Comparison of ENCODE assay signal across 27 cellular contexts in the genomic region with DNA sequence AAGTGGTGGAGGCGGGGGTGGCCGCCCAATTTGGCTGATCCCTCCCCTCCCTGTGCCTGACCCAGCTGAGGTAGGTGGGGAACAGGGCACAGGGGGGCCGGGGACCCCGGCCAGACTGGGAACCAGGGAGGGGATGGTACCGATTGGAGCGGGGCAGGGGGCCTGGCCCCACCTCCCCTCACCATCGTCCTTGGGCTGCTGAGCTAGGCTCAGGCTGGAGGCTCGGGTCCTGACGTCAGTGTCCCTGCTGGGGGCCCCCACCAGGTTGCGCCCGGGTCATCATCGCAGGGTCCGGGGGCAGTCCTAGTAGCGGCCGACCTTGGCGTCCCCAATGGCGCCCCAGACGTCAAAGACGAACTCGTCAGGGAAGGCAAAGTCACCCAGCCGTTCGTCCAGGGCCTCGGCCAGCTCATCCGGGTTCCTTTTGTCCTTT. TPM values are rescaled to one million over a fixed set of nuclear protein-coding genes. Genes with fewer than 3 reads are reported as not detected.
DNase-seq lines count a peak whose midpoint lies in the region; ATAC-seq, FAIRE-seq and TF ChIP-seq lines count a peak whose summit lies in the region.
"Had no signal": no experiment of that assay in that cellular context is flagged by ENCODE, and none has a peak within 500 bp of the region (broad histone marks: within the 10 kb centered on the region; RNA-seq: fewer than 3 reads in every experiment).

No MANE protein-coding gene starts in this region.

- H3K9me3 Mint-ChIP-seq in activated naive CD4-positive, alpha-beta T cell treated with anti-CD3 and anti-CD28 coated beads, Interleukin-2, amount 10 ng/mL, durations not matched to agents 7 days and 5 days: no peaks in the 10 kb centered on the region
- H3K9me3 Mint-ChIP-seq: activated CD8-positive, alpha-beta T cell treated with anti-CD3 and anti-CD28 coated beads for 36 hours; activated naive CD8-positive, alpha-beta T cell treated with anti-CD3 and anti-CD28 coated beads, Interleukin-2, amount 10 ng/mL, durations not matched to agents 7 days and 5 days; stimulated activated memory B cell treated with anti-CD40 and anti-IgM and Interleukin-4, amounts not matched to agents 10 μg/mL and 1 μg/mL and 100 μg/mL, for 72 hours had no signal

- intact Hi-C loops in HepG2 (cut with micrococcal nuclease; ENCODE audit: unreplicated experiment): no loop called here
- intact Hi-C loops in right lobe of liver (cut with DNase I): no loop called here

- TF ChIP-seq CTCF in HepG2 (CRISPR knock-in tag; IDR thresholded peaks at IDR 0.05) (no peak), right lobe of liver (IDR thresholded peaks at IDR 0.05) (no peak), gastroesophageal sphincter (IDR thresholded peaks at IDR 0.05) (no peak), upper lobe of left lung (IDR thresholded peaks at IDR 0.05) (no peak)

- TSS peak; percentile 73 for BruUV-seq in HepG2 (replicated peaks; lab: Mats Ljungman, UMichigan)

- WGBS in HepG2 (ENCODE audit: low lambda C conversion rate): 97% methylated on average over 16 of the region's 24 CpGs
- no CpG with 5 or more reads among the region's 24 CpGs for WGBS in right lobe of liver (ENCODE audit: insufficient coverage, low coverage, low lambda C conversion rate, missing lambda C conversion rate)
- WGBS in gastroesophageal sphincter (ENCODE audit: low coverage in 1 of 2), 2 donors: no CpG with 5 or more reads among the region's 24 CpGs
- WGBS in upper lobe of left lung, 2 donors: 68 to 84% methylated on average over 4 to 21 of the region's 24 CpGs

- H3K4me2 ChIP-seq in HepG2 (ENCODE audit: low read depth, low read length) (no peak overlapping the region), Karpas-422 (ENCODE audit: low read depth, low read length, poor library complexity, severe bottlenecking) (no peak overlapping the region)

- H3K4me3 ChIP-seq in HepG2 (replicated peaks in 1 of 3; ENCODE audit: insufficient read depth in 1 of 3, low read depth in 2 of 3, low read length in 3 of 3): no peak overlapping the region
- no peak overlapping the region for H3K4me3 ChIP-seq in right lobe of liver
- no peak overlapping the region for H3K4me3 ChIP-seq in gastroesophageal sphincter
- H3K4me3 ChIP-seq in upper lobe of left lung: no peak overlapping the region
- no peak overlapping the region for H3K4me3 ChIP-seq in Karpas-422 (ENCODE audit: low read length)
- H3K4me3 ChIP-seq: heart left ventricle, suprapubic skin, vagina had no signal

- ATAC-seq in HepG2 (no peak), right lobe of liver (no peak), gastroesophageal sphincter (no peak), upper lobe of left lung (ENCODE audit: low FRiP score in 2 of 2) (no peak)
- ATAC-seq: activated CD8-positive, alpha-beta T cell treated with anti-CD3 and anti-CD28 coated beads for 36 hours; heart left ventricle; stimulated activated memory B cell treated with anti-CD40 and anti-IgM and Interleukin-4, amounts not matched to agents 10 μg/mL and 1 μg/mL and 100 μg/mL, for 72 hours had no signal

- TF ChIP-seq EP300 in HepG2 (IDR thresholded peaks at IDR 0.05; ENCODE audit: low read depth in 2 of 2, low read length in 2 of 2) (no peak), HepG2 (CRISPR knock-in tag; IDR thresholded peaks at IDR 0.05; ENCODE audit: borderline replicate concordance) (no peak), gastroesophageal sphincter (IDR thresholded peaks at IDR 0.05) (no peak), upper lobe of left lung (IDR thresholded peaks at IDR 0.05) (no peak)

- H3K9ac ChIP-seq in HepG2 (ENCODE audit: insufficient read depth, low read depth, low read length) (no peak overlapping the region), Karpas-422 (ENCODE audit: low read length) (no peak overlapping the region)

- H3K36me3 ChIP-seq in HepG2 (replicated peaks in 1 of 2; ENCODE audit: control insufficient read depth in 1 of 2, insufficient read depth in 2 of 2, low read length in 2 of 2) (peaks cover 4 to 17% of the 10 kb centered on the region in 2 experiments; a peak in 3 of 5 replicates), right lobe of liver (peaks cover 0 to 5% (median under 1%) of the 10 kb centered on the region in 4 donors), gastroesophageal sphincter (peaks cover 0 to 57% of the 10 kb centered on the region in 2 donors), upper lobe of left lung (peaks cover 0 to 54% (median 46%) of the 10 kb centered on the region in 4 donors), Karpas-422 (ENCODE audit: insufficient read depth, low read length) (no peaks in the 10 kb centered on the region)
- H3K36me3 ChIP-seq: BE2C had no signal

- no peaks in the 10 kb centered on the region for H3K9me2 ChIP-seq in Karpas-422 (replicated peaks; ENCODE audit: insufficient read depth, low read length)

- no peak for TF ChIP-seq RAD21 in HepG2 (CRISPR knock-in tag; IDR thresholded peaks at IDR 0.05)

- TF ChIP-seq POLR2A in HepG2 (IDR thresholded peaks at IDR 0.05; ENCODE audit: insufficient read depth in 1 of 2, low read depth in 2 of 2, low read length in 2 of 2) (no peak), right lobe of liver (IDR thresholded peaks at IDR 0.05) (no peak), gastroesophageal sphincter (IDR thresholded peaks at IDR 0.05) (no peak), upper lobe of left lung (IDR thresholded peaks at IDR 0.05) (no peak)

- H3K4me1 ChIP-seq in HepG2 (ENCODE audit: insufficient read depth, low read length) (peaks cover 13% of the 10 kb centered on the region), right lobe of liver (peaks cover 0 to 11% (median 0%) of the 10 kb centered on the region in 4 donors), gastroesophageal sphincter (peaks cover 0 to 63% (median 19%) of the 10 kb centered on the region in 3 donors), upper lobe of left lung (peaks cover 28 to 59% (median 39%) of the 10 kb centered on the region in 4 donors), Karpas-422 (ENCODE audit: low read length) (peaks cover 22% of the 10 kb centered on the region)

- no peaks in the 10 kb centered on the region for H4K20me1 ChIP-seq in HepG2 (ENCODE audit: insufficient read depth, low read length)
- H4K20me1 ChIP-seq in Karpas-422 (ENCODE audit: insufficient read depth, low read depth, low read length): 0 out of 2 replicates have a peak, but pooled peaks cover 5% of the 10 kb centered on the region

- no peaks in the 10 kb centered on the region for H3K9me3 ChIP-seq in HepG2 (ENCODE audit: low read length)
- no peaks in the 10 kb centered on the region for H3K9me3 ChIP-seq in right lobe of liver
- no peaks in the 10 kb centered on the region for H3K9me3 ChIP-seq in gastroesophageal sphincter
- no peaks in the 10 kb centered on the region for H3K9me3 ChIP-seq in upper lobe of left lung
- no peaks in the 10 kb centered on the region for H3K9me3 ChIP-seq in Karpas-422 (ENCODE audit: low read length)
- H3K9me3 ChIP-seq: BE2C, heart left ventricle, suprapubic skin, vagina had no signal

- peaks cover 33% of the 10 kb centered on the region for H3K27me3 Mint-ChIP-seq in activated naive CD4-positive, alpha-beta T cell treated with anti-CD3 and anti-CD28 coated beads, Interleukin-2, amount 10 ng/mL, durations not matched to agents 7 days and 5 days

- peaks cover 33% of the 10 kb centered on the region for H3K4me1 Mint-ChIP-seq in activated naive CD4-positive, alpha-beta T cell treated with anti-CD3 and anti-CD28 coated beads, Interleukin-2, amount 10 ng/mL, durations not matched to agents 7 days and 5 days

- DNase-seq in HepG2 (ENCODE audit: low spot score) (no peak), right lobe of liver (no peak), upper lobe of left lung (no peak), Karpas-422 (no peak)
- DNase-seq in activated naive CD4-positive, alpha-beta T cell treated with anti-CD3 and anti-CD28 coated beads, Interleukin-2, amount 10 ng/mL, durations not matched to agents 7 days and 5 days: no peak
- DNase-seq: activated CD4-positive, alpha-beta T cell treated with anti-CD3 and anti-CD28 coated beads for 1 hour; activated CD8-positive, alpha-beta T cell treated with anti-CD3 and anti-CD28 coated beads for 36 hours; activated naive CD8-positive, alpha-beta T cell treated with anti-CD3 and anti-CD28 coated beads, Interleukin-2, amount 10 ng/mL, durations not matched to agents 7 days and 5 days; central memory CD4-positive, alpha-beta T cell; dermis blood vessel endothelial cell; GOT3; left cardiac atrium; mesendoderm; NCI-H1417 treated with DMSO at 0.1 percent for 48 hours; NCI-H446; OCI-M1; stimulated activated CD4-positive, alpha-beta T cell treated with anti-CD3 and anti-CD28 coated beads, Interleukin-4, amount 100 ng/mL, for 1 hour; T-helper 1 cell had no signal

- FAIRE-seq in HepG2 (lab: Jason Lieb, UNC): no peak
- FAIRE-seq: astrocyte, TTC549 had no signal

- CTCF ChIA-PET in HepG2 (lab: Yijun Ruan, JAX; ENCODE audit: low intra/inter-chr PET ratio, low total read pairs): no interaction called here
- CTCF ChIA-PET in activated naive CD4-positive, alpha-beta T cell treated with anti-CD3 and anti-CD28 coated beads, Interleukin-2, amount 10 ng/mL, durations not matched to agents 7 days and 5 days (lab: Charles Lee): interaction anchor here (0.8 to 4.4 kb wide), 7 partner anchors 11 to 342 kb away, joined by 3 to 31 read pairs (median 7); partner anchors contain the start of genes ASF1B, GIPC1 and PKN1

- H3K79me2 ChIP-seq in HepG2 (ENCODE audit: insufficient read depth, low read length) (no peaks in the 10 kb centered on the region), Karpas-422 (ENCODE audit: low read length) (no peaks in the 10 kb centered on the region)

- no peaks in the 10 kb centered on the region for H3K27me3 ChIP-seq in HepG2 (ENCODE audit: control insufficient read depth in 1 of 2, insufficient read depth in 2 of 2, low read length in 2 of 2)
- H3K27me3 ChIP-seq in right lobe of liver: no peaks in the 10 kb centered on the region
- H3K27me3 ChIP-seq in gastroesophageal sphincter: peaks cover 25% of the 10 kb centered on the region
- peaks cover 0 to 19% (median 3%) of the 10 kb centered on the region in 4 donors for H3K27me3 ChIP-seq in upper lobe of left lung
- H3K27me3 ChIP-seq in Karpas-422 (ENCODE audit: low read length): no peaks in the 10 kb centered on the region
- H3K27me3 ChIP-seq: BE2C, vagina had no signal

- no peak overlapping the region for H3K4me3 Mint-ChIP-seq in activated naive CD4-positive, alpha-beta T cell treated with anti-CD3 and anti-CD28 coated beads, Interleukin-2, amount 10 ng/mL, durations not matched to agents 7 days and 5 days
- H3K4me3 Mint-ChIP-seq: activated CD8-positive, alpha-beta T cell treated with anti-CD3 and anti-CD28 coated beads for 36 hours; activated naive CD8-positive, alpha-beta T cell treated with anti-CD3 and anti-CD28 coated beads, Interleukin-2, amount 10 ng/mL, durations not matched to agents 7 days and 5 days; stimulated activated memory B cell treated with anti-CD40 and anti-IgM and Interleukin-4, amounts not matched to agents 10 μg/mL and 1 μg/mL and 100 μg/mL, for 72 hours had no signal

- H2AFZ ChIP-seq in HepG2 (ENCODE audit: low read length): no peak overlapping the region
- no peak overlapping the region for H2AFZ ChIP-seq in Karpas-422 (ENCODE audit: low read length)

- in situ Hi-C loops in HepG2 (cut with HindIII; ENCODE audit: extremely low pct_ligation_motif_present, low pct_unique_long_range_greater_than_20kb): no loop called here

- H3K27ac ChIP-seq in HepG2 (ENCODE audit: extremely low read length, insufficient read depth, low read length): no peak overlapping the region
- no peak overlapping the region for H3K27ac ChIP-seq in right lobe of liver
- H3K27ac ChIP-seq in gastroesophageal sphincter: peak overlapping the region in 3 of 4 donors; percentile 37 to 65 (median 55)
- H3K27ac ChIP-seq in upper lobe of left lung: peak overlapping the region in 3 of 4 donors; percentile 53 to 72 (median 55)
- H3K27ac ChIP-seq in Karpas-422 (ENCODE audit: low read length): no peak overlapping the region
- H3K27ac ChIP-seq: suprapubic skin, vagina had no signal

- peaks cover 14% of the 10 kb centered on the region for H3K36me3 Mint-ChIP-seq in activated naive CD4-positive, alpha-beta T cell treated with anti-CD3 and anti-CD28 coated beads, Interleukin-2, amount 10 ng/mL, durations not matched to agents 7 days and 5 days
- H3K36me3 Mint-ChIP-seq: activated naive CD8-positive, alpha-beta T cell treated with anti-CD3 and anti-CD28 coated beads, Interleukin-2, amount 10 ng/mL, durations not matched to agents 7 days and 5 days had no signal

- H3K27ac Mint-ChIP-seq in activated naive CD4-positive, alpha-beta T cell treated with anti-CD3 and anti-CD28 coated beads, Interleukin-2, amount 10 ng/mL, durations not matched to agents 7 days and 5 days: no peak overlapping the region
- H3K27ac Mint-ChIP-seq: activated CD8-positive, alpha-beta T cell treated with anti-CD3 and anti-CD28 coated beads for 36 hours; activated naive CD8-positive, alpha-beta T cell treated with anti-CD3 and anti-CD28 coated beads, Interleukin-2, amount 10 ng/mL, durations not matched to agents 7 days and 5 days; stimulated activated memory B cell treated with anti-CD40 and anti-IgM and Interleukin-4, amounts not matched to agents 10 μg/mL and 1 μg/mL and 100 μg/mL, for 72 hours had no signal

- POLR2A ChIA-PET in HepG2 (lab: Yijun Ruan, JAX): no interaction called here

RNA-seq across cellular contexts. Expression of gene PTGER1, which starts 3.0 kb away (rescaled TPM):
- total RNA-seq in HepG2 (2016; rRNA removed; fragmentation: Illumina TruSeq; extraction: Trizol) (not detected in 2 replicates), right lobe of liver (under 1 TPM in 4 of 6 experiments, not detected in 2; 0.16 to 0.32 (median 0.29) TPM), gastroesophageal sphincter (1 to 10 TPM in 2 of 4 donors, under 1 TPM in 2; 0.23 to 4.6 (median 1.3) TPM), upper lobe of left lung (1 to 10 TPM in 2 of 6 donors, under 1 TPM in 1, not detected in 3; 0.59 to 3.9 (median 1.7) TPM)
- 0.18 TPM in 1 of 2 replicates, not detected in the other for total RNA-seq in HepG2 (2016; cell fraction: cytosol; rRNA removed; fragmentation: Illumina TruSeq; extraction: Trizol; ENCODE audit: low read depth)
- not detected in 2 replicates for total RNA-seq in HepG2 (2016; cell fraction: insoluble cytoplasmic fraction; rRNA removed; fragmentation: Illumina TruSeq; extraction: Trizol)
- total RNA-seq in HepG2 (2016; cell fraction: membrane; rRNA removed; fragmentation: Illumina TruSeq; extraction: Trizol): 0.14 and 0.15 TPM in 2 replicates
- total RNA-seq in HepG2 (2016; cell fraction: nucleus; rRNA removed; fragmentation: Illumina TruSeq; extraction: Trizol): not detected in 2 replicates
- 0.13 and 0.24 TPM in 2 replicates for polyA plus RNA-seq in HepG2 (2011; rRNA removed)
- polyA plus RNA-seq in HepG2 (2011; cell fraction: cytosol; rRNA removed): 0.14 and 0.27 TPM in 2 replicates
- polyA plus RNA-seq in HepG2 (2011; cell fraction: nucleus; rRNA removed): 0.14 and 0.21 TPM in 2 replicates
- not detected in 2 replicates for polyA plus RNA-seq in HepG2 (2012)
- 0.09 TPM in 1 of 2 replicates, not detected in the other for polyA plus RNA-seq in HepG2 (2016; cell fraction: cytosol; fragmentation: Illumina TruSeq; extraction: Trizol; ENCODE audit: low read depth)
- polyA plus RNA-seq in HepG2 (2016; cell fraction: insoluble cytoplasmic fraction; fragmentation: Illumina TruSeq; extraction: Trizol; ENCODE audit: low read depth): not detected in 2 replicates
- polyA plus RNA-seq in HepG2 (2016; cell fraction: membrane; fragmentation: Illumina TruSeq; extraction: Trizol; ENCODE audit: low read depth): not detected in 2 replicates
- 0.44 TPM in 1 of 2 replicates, not detected in the other for polyA plus RNA-seq in HepG2 (2016; cell fraction: nucleus; fragmentation: Illumina TruSeq; extraction: Trizol; ENCODE audit: insufficient read depth, low read depth)
- polyA minus RNA-seq in HepG2 (2011; rRNA and poly(A)+ RNA removed; ENCODE audit: low replicate concordance): 0.24 TPM in 1 of 2 replicates, not detected in the other
- not detected in 2 replicates for polyA minus RNA-seq in HepG2 (2011; cell fraction: cytosol; rRNA and poly(A)+ RNA removed)
- polyA minus RNA-seq in HepG2 (2011; cell fraction: nucleus; rRNA and poly(A)+ RNA removed): not detected in 2 replicates
- not detected in 2 replicates for total RNA-seq in Karpas-422 (2014; rRNA removed; shearing (Covaris generic); ENCODE audit: low replicate concordance)
- total RNA-seq: omental fat pad, vagina had no signal

RNA-seq across cellular contexts. Expression of gene GIPC1, which starts 17.8 kb away (rescaled TPM):
- 44.3 and 48.1 TPM in 2 replicates for total RNA-seq in HepG2 (2016; rRNA removed; fragmentation: Illumina TruSeq; extraction: Trizol)
- total RNA-seq in HepG2 (2016; cell fraction: cytosol; rRNA removed; fragmentation: Illumina TruSeq; extraction: Trizol; ENCODE audit: low read depth): 24.7 and 30.5 TPM in 2 replicates
- total RNA-seq in HepG2 (2016; cell fraction: insoluble cytoplasmic fraction; rRNA removed; fragmentation: Illumina TruSeq; extraction: Trizol): 46.7 and 53.0 TPM in 2 replicates
- total RNA-seq in HepG2 (2016; cell fraction: membrane; rRNA removed; fragmentation: Illumina TruSeq; extraction: Trizol): 34.5 and 47.8 TPM in 2 replicates
- total RNA-seq in HepG2 (2016; cell fraction: nucleus; rRNA removed; fragmentation: Illumina TruSeq; extraction: Trizol): 19.0 and 25.5 TPM in 2 replicates
- polyA plus RNA-seq in HepG2 (2011; rRNA removed): 27.1 and 32.8 TPM in 2 replicates
- polyA plus RNA-seq in HepG2 (2011; cell fraction: cytosol; rRNA removed): 26.8 and 37.9 TPM in 2 replicates
- 27.4 and 33.0 TPM in 2 replicates for polyA plus RNA-seq in HepG2 (2011; cell fraction: nucleus; rRNA removed)
- polyA plus RNA-seq in HepG2 (2012): 13.4 and 20.7 TPM in 2 replicates
- polyA plus RNA-seq in HepG2 (2016; cell fraction: cytosol; fragmentation: Illumina TruSeq; extraction: Trizol; ENCODE audit: low read depth): 24.6 and 33.2 TPM in 2 replicates
- 49.5 and 56.2 TPM in 2 replicates for polyA plus RNA-seq in HepG2 (2016; cell fraction: insoluble cytoplasmic fraction; fragmentation: Illumina TruSeq; extraction: Trizol; ENCODE audit: low read depth)
- polyA plus RNA-seq in HepG2 (2016; cell fraction: membrane; fragmentation: Illumina TruSeq; extraction: Trizol; ENCODE audit: low read depth): 38.6 and 41.5 TPM in 2 replicates
- polyA plus RNA-seq in HepG2 (2016; cell fraction: nucleus; fragmentation: Illumina TruSeq; extraction: Trizol; ENCODE audit: insufficient read depth, low read depth): 48.3 and 51.4 TPM in 2 replicates
- 30.0 and 63.8 TPM in 2 replicates for polyA minus RNA-seq in HepG2 (2011; rRNA and poly(A)+ RNA removed; ENCODE audit: low replicate concordance)
- polyA minus RNA-seq in HepG2 (2011; cell fraction: cytosol; rRNA and poly(A)+ RNA removed): 17.9 and 20.6 TPM in 2 replicates
- polyA minus RNA-seq in HepG2 (2011; cell fraction: nucleus; rRNA and poly(A)+ RNA removed): 9.7 and 11.3 TPM in 2 replicates
- 10 to 100 TPM; 25.2 to 63.5 (median 29.8) TPM for total RNA-seq in right lobe of liver
- 100 to 1,000 TPM in 1 of 4 donors, 10 to 100 TPM in 3; 63.8 to 115 (median 78.3) TPM for total RNA-seq in gastroesophageal sphincter
- total RNA-seq in upper lobe of left lung: 100 to 1,000 TPM; 103 to 283 (median 152) TPM
- total RNA-seq in Karpas-422 (2014; rRNA removed; shearing (Covaris generic); ENCODE audit: low replicate concordance): 1.9 and 4.6 TPM in 2 replicates

RNA-seq across cellular contexts. Expression of gene DNAJB1, which starts 40.1 kb away (rescaled TPM):
- total RNA-seq in HepG2 (2016; rRNA removed; fragmentation: Illumina TruSeq; extraction: Trizol) (87.5 and 101 TPM in 2 replicates), right lobe of liver (10 to 100 TPM; 35.7 to 76.8 (median 52.1) TPM), gastroesophageal sphincter (10 to 100 TPM; 59.3 to 72.8 (median 68.2) TPM), upper lobe of left lung (100 to 1,000 TPM in 3 of 6 donors, 10 to 100 TPM in 3; 33.5 to 137 (median 101) TPM)
- total RNA-seq in HepG2 (2016; cell fraction: cytosol; rRNA removed; fragmentation: Illumina TruSeq; extraction: Trizol; ENCODE audit: low read depth): 43.8 and 48.3 TPM in 2 replicates
- 87.7 and 97.3 TPM in 2 replicates for total RNA-seq in HepG2 (2016; cell fraction: insoluble cytoplasmic fraction; rRNA removed; fragmentation: Illumina TruSeq; extraction: Trizol)
- 100 and 105 TPM in 2 replicates for total RNA-seq in HepG2 (2016; cell fraction: membrane; rRNA removed; fragmentation: Illumina TruSeq; extraction: Trizol)
- total RNA-seq in HepG2 (2016; cell fraction: nucleus; rRNA removed; fragmentation: Illumina TruSeq; extraction: Trizol): 40.6 and 45.4 TPM in 2 replicates
- 97.3 and 108 TPM in 2 replicates for polyA plus RNA-seq in HepG2 (2011; rRNA removed)
- polyA plus RNA-seq in HepG2 (2011; cell fraction: cytosol; rRNA removed): 90.1 and 116 TPM in 2 replicates
- 41.8 and 55.7 TPM in 2 replicates for polyA plus RNA-seq in HepG2 (2011; cell fraction: nucleus; rRNA removed)
- polyA plus RNA-seq in HepG2 (2012): 45.3 and 99.6 TPM in 2 replicates
- polyA plus RNA-seq in HepG2 (2016; cell fraction: cytosol; fragmentation: Illumina TruSeq; extraction: Trizol; ENCODE audit: low read depth): 43.8 and 48.0 TPM in 2 replicates
- 139 and 144 TPM in 2 replicates for polyA plus RNA-seq in HepG2 (2016; cell fraction: insoluble cytoplasmic fraction; fragmentation: Illumina TruSeq; extraction: Trizol; ENCODE audit: low read depth)
- polyA plus RNA-seq in HepG2 (2016; cell fraction: membrane; fragmentation: Illumina TruSeq; extraction: Trizol; ENCODE audit: low read depth): 72.7 and 75.0 TPM in 2 replicates
- polyA plus RNA-seq in HepG2 (2016; cell fraction: nucleus; fragmentation: Illumina TruSeq; extraction: Trizol; ENCODE audit: insufficient read depth, low read depth): 76.4 and 83.8 TPM in 2 replicates
- 94.0 and 151 TPM in 2 replicates for polyA minus RNA-seq in HepG2 (2011; rRNA and poly(A)+ RNA removed; ENCODE audit: low replicate concordance)
- 34.2 and 35.4 TPM in 2 replicates for polyA minus RNA-seq in HepG2 (2011; cell fraction: cytosol; rRNA and poly(A)+ RNA removed)
- polyA minus RNA-seq in HepG2 (2011; cell fraction: nucleus; rRNA and poly(A)+ RNA removed): 42.7 and 47.7 TPM in 2 replicates
- total RNA-seq in Karpas-422 (2014; rRNA removed; shearing (Covaris generic); ENCODE audit: low replicate concordance): 39.7 and 49.0 TPM in 2 replicates

RNA-seq across cellular contexts. Expression of gene PKN1, which starts 45.0 kb away (rescaled TPM):
- 46.5 and 54.5 TPM in 2 replicates for total RNA-seq in HepG2 (2016; rRNA removed; fragmentation: Illumina TruSeq; extraction: Trizol)
- 74.4 and 78.2 TPM in 2 replicates for total RNA-seq in HepG2 (2016; cell fraction: cytosol; rRNA removed; fragmentation: Illumina TruSeq; extraction: Trizol; ENCODE audit: low read depth)
- 36.1 and 53.0 TPM in 2 replicates for total RNA-seq in HepG2 (2016; cell fraction: insoluble cytoplasmic fraction; rRNA removed; fragmentation: Illumina TruSeq; extraction: Trizol)
- 120 and 131 TPM in 2 replicates for total RNA-seq in HepG2 (2016; cell fraction: membrane; rRNA removed; fragmentation: Illumina TruSeq; extraction: Trizol)
- 29.1 and 29.6 TPM in 2 replicates for total RNA-seq in HepG2 (2016; cell fraction: nucleus; rRNA removed; fragmentation: Illumina TruSeq; extraction: Trizol)
- polyA plus RNA-seq in HepG2 (2011; rRNA removed): 45.7 and 48.2 TPM in 2 replicates
- polyA plus RNA-seq in HepG2 (2011; cell fraction: cytosol; rRNA removed): 48.8 and 73.1 TPM in 2 replicates
- polyA plus RNA-seq in HepG2 (2011; cell fraction: nucleus; rRNA removed): 78.9 and 92.6 TPM in 2 replicates
- polyA plus RNA-seq in HepG2 (2012): 40.5 and 49.8 TPM in 2 replicates
- 89.7 and 95.6 TPM in 2 replicates for polyA plus RNA-seq in HepG2 (2016; cell fraction: cytosol; fragmentation: Illumina TruSeq; extraction: Trizol; ENCODE audit: low read depth)
- polyA plus RNA-seq in HepG2 (2016; cell fraction: insoluble cytoplasmic fraction; fragmentation: Illumina TruSeq; extraction: Trizol; ENCODE audit: low read depth): 45.9 and 57.2 TPM in 2 replicates
- polyA plus RNA-seq in HepG2 (2016; cell fraction: membrane; fragmentation: Illumina TruSeq; extraction: Trizol; ENCODE audit: low read depth): 121 and 146 TPM in 2 replicates
- polyA plus RNA-seq in HepG2 (2016; cell fraction: nucleus; fragmentation: Illumina TruSeq; extraction: Trizol; ENCODE audit: insufficient read depth, low read depth): 61.0 and 63.7 TPM in 2 replicates
- polyA minus RNA-seq in HepG2 (2011; rRNA and poly(A)+ RNA removed; ENCODE audit: low replicate concordance): 114 and 142 TPM in 2 replicates
- polyA minus RNA-seq in HepG2 (2011; cell fraction: cytosol; rRNA and poly(A)+ RNA removed): 48.8 and 53.1 TPM in 2 replicates
- 13.8 and 17.4 TPM in 2 replicates for polyA minus RNA-seq in HepG2 (2011; cell fraction: nucleus; rRNA and poly(A)+ RNA removed)
- 10 to 100 TPM; 19.5 to 49.4 (median 34.1) TPM for total RNA-seq in right lobe of liver
- 100 to 1,000 TPM in 3 of 4 donors, 10 to 100 TPM in 1; 98.2 to 286 (median 139) TPM for total RNA-seq in gastroesophageal sphincter
- 100 to 1,000 TPM in 5 of 6 donors, 10 to 100 TPM in 1; 95.2 to 278 (median 200) TPM for total RNA-seq in upper lobe of left lung
- 66.3 and 186 TPM in 2 replicates for total RNA-seq in Karpas-422 (2014; rRNA removed; shearing (Covaris generic); ENCODE audit: low replicate concordance)

RNA-seq across cellular contexts. Expression of gene TECR, which starts 51.3 kb away (rescaled TPM):
- total RNA-seq in HepG2 (2016; rRNA removed; fragmentation: Illumina TruSeq; extraction: Trizol): 25.9 and 54.9 TPM in 2 replicates
- 25.1 and 26.1 TPM in 2 replicates for total RNA-seq in HepG2 (2016; cell fraction: cytosol; rRNA removed; fragmentation: Illumina TruSeq; extraction: Trizol; ENCODE audit: low read depth)
- total RNA-seq in HepG2 (2016; cell fraction: insoluble cytoplasmic fraction; rRNA removed; fragmentation: Illumina TruSeq; extraction: Trizol): 24.8 and 55.4 TPM in 2 replicates
- 23.9 and 26.8 TPM in 2 replicates for total RNA-seq in HepG2 (2016; cell fraction: membrane; rRNA removed; fragmentation: Illumina TruSeq; extraction: Trizol)
- total RNA-seq in HepG2 (2016; cell fraction: nucleus; rRNA removed; fragmentation: Illumina TruSeq; extraction: Trizol): 68.9 and 76.1 TPM in 2 replicates
- 121 and 137 TPM in 2 replicates for polyA plus RNA-seq in HepG2 (2011; rRNA removed)
- polyA plus RNA-seq in HepG2 (2011; cell fraction: cytosol; rRNA removed): 131 and 134 TPM in 2 replicates
- 178 and 205 TPM in 2 replicates for polyA plus RNA-seq in HepG2 (2011; cell fraction: nucleus; rRNA removed)
- 94.0 and 122 TPM in 2 replicates for polyA plus RNA-seq in HepG2 (2012)
- 70.2 and 77.8 TPM in 2 replicates for polyA plus RNA-seq in HepG2 (2016; cell fraction: cytosol; fragmentation: Illumina TruSeq; extraction: Trizol; ENCODE audit: low read depth)
- polyA plus RNA-seq in HepG2 (2016; cell fraction: insoluble cytoplasmic fraction; fragmentation: Illumina TruSeq; extraction: Trizol; ENCODE audit: low read depth): 52.7 and 78.7 TPM in 2 replicates
- 63.3 and 69.9 TPM in 2 replicates for polyA plus RNA-seq in HepG2 (2016; cell fraction: membrane; fragmentation: Illumina TruSeq; extraction: Trizol; ENCODE audit: low read depth)
- polyA plus RNA-seq in HepG2 (2016; cell fraction: nucleus; fragmentation: Illumina TruSeq; extraction: Trizol; ENCODE audit: insufficient read depth, low read depth): 231 and 244 TPM in 2 replicates
- 243 and 582 TPM in 2 replicates for polyA minus RNA-seq in HepG2 (2011; rRNA and poly(A)+ RNA removed; ENCODE audit: low replicate concordance)
- 99.1 and 118 TPM in 2 replicates for polyA minus RNA-seq in HepG2 (2011; cell fraction: cytosol; rRNA and poly(A)+ RNA removed)
- 62.2 and 64.2 TPM in 2 replicates for polyA minus RNA-seq in HepG2 (2011; cell fraction: nucleus; rRNA and poly(A)+ RNA removed)
- 10 to 100 TPM; 37.9 to 99.0 (median 77.0) TPM for total RNA-seq in right lobe of liver
- 10 to 100 TPM; 21.3 to 27.2 (median 24.3) TPM for total RNA-seq in gastroesophageal sphincter
- total RNA-seq in upper lobe of left lung: 100 to 1,000 TPM in 2 of 6 donors, 10 to 100 TPM in 4; 54.0 to 124 (median 80.6) TPM
- 45.1 and 81.4 TPM in 2 replicates for total RNA-seq in Karpas-422 (2014; rRNA removed; shearing (Covaris generic); ENCODE audit: low replicate concordance)

Comparison
In these comparisons a context has a peak if more than half of its experiments do, and no peak if none do; other contexts are left out.
1. H3K27ac ChIP-seq: peak in gastroesophageal sphincter (3 of 4) and upper lobe of left lung (3 of 4); none in HepG2 (single experiment), right lobe of liver (0 of 3) and Karpas-422 (single experiment).